In the genomic region with DNA sequence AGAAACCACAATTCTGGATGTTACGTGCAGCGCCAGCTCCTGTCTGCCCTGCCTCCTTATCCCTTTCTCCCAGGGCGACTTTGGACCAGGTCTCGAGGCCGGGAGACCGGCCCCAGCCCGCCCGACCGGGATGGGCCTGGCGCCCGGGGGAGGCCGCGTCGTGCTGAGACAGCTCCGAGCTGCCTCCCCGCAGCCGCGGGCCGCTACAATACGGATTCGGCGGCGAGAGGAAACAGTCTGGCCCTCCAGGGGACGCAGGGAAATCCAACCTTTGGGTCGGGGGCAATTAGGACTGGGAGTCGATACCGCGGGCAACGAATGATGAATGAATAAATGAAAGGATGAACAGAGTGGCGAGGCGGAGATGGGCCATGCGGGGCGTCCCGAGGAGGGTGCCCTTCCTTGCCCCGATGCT, we compare ENCODE assay signal across 10 cellular contexts. TPM values are rescaled to one million over a fixed set of nuclear protein-coding genes. Genes with fewer than 3 reads are reported as not detected.
DNase-seq lines count a peak whose midpoint lies in the region; ATAC-seq, FAIRE-seq and TF ChIP-seq lines count a peak whose summit lies in the region.
"Had no signal": no experiment of that assay in that cellular context is flagged by ENCODE, and none has a peak within 500 bp of the region (broad histone marks: within the 10 kb centered on the region; RNA-seq: fewer than 3 reads in every experiment).

No MANE protein-coding gene starts in this region.

- peak; percentile 53 for DNase-seq in GM23338 (ENCODE audit: low spot score)
- DNase-seq in astrocyte (ENCODE audit: low read depth), result no peak
- no peak for DNase-seq in kidney glomerular epithelial cell (lab: John Stamatoyannopoulos, UW)
- no peak for DNase-seq in NCI-H1436 treated with DMSO at 0.1 percent for 48 hours (lab: John Stamatoyannopoulos, UW)
- DNase-seq in activated CD4-positive, alpha-beta memory T cell treated with anti-CD3 and anti-CD28 coated beads for 36 hours, result no peak
- no peak for DNase-seq in central memory CD4-positive, alpha-beta T cell

- no peak for FAIRE-seq in astrocyte (lab: Jason Lieb, UNC)

- peak overlapping the region; percentile 95 for H3K4me2 ChIP-seq in GM23338
- peak overlapping the region; percentile 81 for H3K4me2 ChIP-seq in astrocyte (ENCODE audit: low read length)

- H4K20me1 ChIP-seq in GM23338 (replicated peaks; ENCODE audit: insufficient read depth), result peaks cover 30% of the 10 kb centered on the region
- peaks cover 52% of the 10 kb centered on the region for H4K20me1 ChIP-seq in astrocyte (ENCODE audit: insufficient read depth, low read length)

- H3K4me3 ChIP-seq in GM23338 (peak overlapping the region; percentile 78), astrocyte (ENCODE audit: insufficient read depth, low read depth, low read length) (no peak overlapping the region), iPS-20b (ENCODE audit: low read length) (peak overlapping the region; percentile 79), skin epidermis (peak overlapping the region; percentile 24 to 61 (median 37))

- H3K4me3 Mint-ChIP-seq in GM23338, result peak overlapping the region; percentile 85
- no peak overlapping the region for H3K4me3 Mint-ChIP-seq in astrocyte (ENCODE audit: unreplicated experiment)
- no peak overlapping the region for H3K4me3 Mint-ChIP-seq in activated CD4-positive, alpha-beta memory T cell treated with anti-CD3 and anti-CD28 coated beads for 36 hours

- H2AFZ ChIP-seq in GM23338 (peak overlapping the region; percentile 96), astrocyte (ENCODE audit: low read depth, low read length) (peak overlapping the region; percentile 34)

- H3F3A ChIP-seq in GM23338 (replicated peaks; ENCODE audit: low read depth), result peaks cover 51% of the 10 kb centered on the region

- H3K4me1 Mint-ChIP-seq in GM23338, result peaks cover 25% of the 10 kb centered on the region
- peaks cover 13% of the 10 kb centered on the region for H3K4me1 Mint-ChIP-seq in astrocyte (ENCODE audit: low read depth, unreplicated experiment)
- peaks cover 15% of the 10 kb centered on the region for H3K4me1 Mint-ChIP-seq in activated CD4-positive, alpha-beta memory T cell treated with anti-CD3 and anti-CD28 coated beads for 36 hours (ENCODE audit: low read depth)

- H3K36me3 Mint-ChIP-seq in GM23338 (ENCODE audit: low read depth) (peaks cover 41% of the 10 kb centered on the region), astrocyte (ENCODE audit: low read depth, unreplicated experiment) (peaks cover 13% of the 10 kb centered on the region)
- peaks cover 37% of the 10 kb centered on the region for H3K36me3 Mint-ChIP-seq in activated CD4-positive, alpha-beta memory T cell treated with anti-CD3 and anti-CD28 coated beads for 36 hours

- H3K27me3 ChIP-seq in GM23338 (ENCODE audit: insufficient read depth) (peaks cover 21% of the 10 kb centered on the region), astrocyte (ENCODE audit: insufficient read depth, low read length) (no peaks in the 10 kb centered on the region), iPS-20b (ENCODE audit: insufficient read depth, low read length) (peaks cover 36% of the 10 kb centered on the region)

- H3K27ac ChIP-seq in GM23338 (ENCODE audit: low read depth), result no peak overlapping the region
- H3K27ac ChIP-seq in astrocyte (ENCODE audit: low read depth, low read length), result no peak overlapping the region
- H3K27ac ChIP-seq in iPS-20b (ENCODE audit: low read length), result no peak overlapping the region
- H3K27ac ChIP-seq in skin epidermis, result peak overlapping the region in 9 of 21 experiments; percentile 18 to 69 (median 48)

- TF ChIP-seq CTCF in GM23338 (conservative IDR thresholded peaks at IDR 0.05; ENCODE audit: low read depth in 2 of 2) (no peak), astrocyte (IDR thresholded peaks at IDR 0.05; ENCODE audit: insufficient read depth, low read depth, low read length) (no peak)

- no peak overlapping the region for H3K27ac Mint-ChIP-seq in GM23338
- H3K27ac Mint-ChIP-seq in astrocyte (ENCODE audit: unreplicated experiment), result no peak overlapping the region
- H3K27ac Mint-ChIP-seq in activated CD4-positive, alpha-beta memory T cell treated with anti-CD3 and anti-CD28 coated beads for 36 hours, result no peak overlapping the region
- H3K27ac Mint-ChIP-seq: IgD-negative memory B cell; T-helper 1 cell treated with Interleukin-12 subunit alpha and Interleukin-12 subunit beta and Interleukin-4 antibody, amounts not matched to agents 30 μg/mL and 1 μg/mL, for 36 hours had no signal

- intact Hi-C loops in activated CD4-positive, alpha-beta memory T cell treated with anti-CD3 and anti-CD28 coated beads for 36 hours (cut with micrococcal nuclease), result no loop called here

- POLR2A ChIA-PET in activated CD4-positive, alpha-beta memory T cell treated with anti-CD3 and anti-CD28 coated beads for 36 hours (lab: Charles Lee), result interaction anchor here (0.5 to 1.2 kb wide), 2 partner anchors 9 to 20 kb away, joined by 3 read pairs; no protein-coding TSS in a partner anchor

- no peaks in the 10 kb centered on the region for H3K9me2 ChIP-seq in GM23338 (ENCODE audit: insufficient read depth)

- peak; percentile 33 for ATAC-seq in GM23338

- CTCF ChIA-PET in activated CD4-positive, alpha-beta memory T cell treated with anti-CD3 and anti-CD28 coated beads for 36 hours (lab: Charles Lee), result interaction anchor here (5.1 kb wide), 1 partner anchor 27 kb away, joined by 65 read pairs; no protein-coding TSS in a partner anchor

- H3K36me3 ChIP-seq in GM23338 (ENCODE audit: insufficient read depth), result peaks cover 21% of the 10 kb centered on the region
- peaks cover 37% of the 10 kb centered on the region for H3K36me3 ChIP-seq in astrocyte (ENCODE audit: insufficient read depth, low read length)
- peaks cover 37% of the 10 kb centered on the region for H3K36me3 ChIP-seq in iPS-20b (ENCODE audit: insufficient read depth, low read depth, low read length)

- H3K27me3 Mint-ChIP-seq in GM23338 (ENCODE audit: insufficient read depth, low read depth, poor library complexity) (peaks cover 48% of the 10 kb centered on the region), astrocyte (ENCODE audit: low read depth, unreplicated experiment) (no peaks in the 10 kb centered on the region)
- peaks cover 11% of the 10 kb centered on the region for H3K27me3 Mint-ChIP-seq in activated CD4-positive, alpha-beta memory T cell treated with anti-CD3 and anti-CD28 coated beads for 36 hours

- H3K9ac ChIP-seq in astrocyte (ENCODE audit: low read length), result no peak overlapping the region
- no peak overlapping the region for H3K9ac ChIP-seq in iPS-20b (ENCODE audit: low read depth, low read length)

- peaks cover 15% of the 10 kb centered on the region; the same call in 1 of the 2 replicates for H3K4me1 ChIP-seq in GM23338 (ENCODE audit: insufficient read depth)
- H3K4me1 ChIP-seq in astrocyte (ENCODE audit: insufficient read depth, low read length), result peaks cover 7% of the 10 kb centered on the region
- H3K4me1 ChIP-seq in iPS-20b (ENCODE audit: insufficient read depth, low read length), result no peaks in the 10 kb centered on the region; the same call in 1 of the 2 replicates

- H3K9me3 Mint-ChIP-seq in GM23338 (peaks cover 3% of the 10 kb centered on the region; the same call in 1 of the 3 replicates), astrocyte (ENCODE audit: unreplicated experiment) (no peaks in the 10 kb centered on the region)
- no peaks in the 10 kb centered on the region for H3K9me3 Mint-ChIP-seq in activated CD4-positive, alpha-beta memory T cell treated with anti-CD3 and anti-CD28 coated beads for 36 hours
- H3K9me3 Mint-ChIP-seq: IgD-negative memory B cell; T-helper 1 cell treated with Interleukin-12 subunit alpha and Interleukin-12 subunit beta and Interleukin-4 antibody, amounts not matched to agents 30 μg/mL and 1 μg/mL, for 36 hours had no signal

- H3K79me2 ChIP-seq in GM23338 (replicated peaks; ENCODE audit: insufficient read depth) (no peaks in the 10 kb centered on the region), astrocyte (ENCODE audit: insufficient read depth, low read length) (peaks cover 8% of the 10 kb centered on the region)

- H3K9me3 ChIP-seq in astrocyte (ENCODE audit: insufficient read depth, low read depth, low read length) (no peaks in the 10 kb centered on the region), iPS-20b (ENCODE audit: insufficient read depth, low read depth, low read length) (no peaks in the 10 kb centered on the region)

TF ChIP-seq in GM23338, 12 proteins besides CTCF, POLR2A, EP300 and RAD21 (continues in another document):
- TF ChIP-seq, protein P1, sequence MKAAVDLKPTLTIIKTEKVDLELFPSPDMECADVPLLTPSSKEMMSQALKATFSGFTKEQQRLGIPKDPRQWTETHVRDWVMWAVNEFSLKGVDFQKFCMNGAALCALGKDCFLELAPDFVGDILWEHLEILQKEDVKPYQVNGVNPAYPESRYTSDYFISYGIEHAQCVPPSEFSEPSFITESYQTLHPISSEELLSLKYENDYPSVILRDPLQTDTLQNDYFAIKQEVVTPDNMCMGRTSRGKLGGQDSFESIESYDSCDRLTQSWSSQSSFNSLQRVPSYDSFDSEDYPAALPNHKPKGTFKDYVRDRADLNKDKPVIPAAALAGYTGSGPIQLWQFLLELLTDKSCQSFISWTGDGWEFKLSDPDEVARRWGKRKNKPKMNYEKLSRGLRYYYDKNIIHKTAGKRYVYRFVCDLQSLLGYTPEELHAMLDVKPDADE (IDR thresholded peaks at IDR 0.05), result no peak
- TF ChIP-seq POLR2AphosphoS5 (IDR thresholded peaks at IDR 0.05; ENCODE audit: low read depth) (no peak), ZNF331 (CRISPR knock-in tag; IDR thresholded peaks at IDR 0.05; ENCODE audit: low read depth) (no peak), JUNB (IDR thresholded peaks at IDR 0.05; ENCODE audit: unreplicated experiment) (no peak), EZH2phosphoT487 (IDR thresholded peaks at IDR 0.05; ENCODE audit: unreplicated experiment) (no peak), EZH2 (IDR thresholded peaks at IDR 0.05; ENCODE audit: low read depth, unreplicated experiment) (no peak), NANOG (IDR thresholded peaks at IDR 0.05; ENCODE audit: borderline replicate concordance) (no peak)

RNA-seq across cellular contexts. Expression of gene GRAMD2A, which starts 0.5 kb away (rescaled TPM):
- 2.8 and 3.3 TPM in 2 replicates for total RNA-seq in GM23338 (2014; rRNA removed; shearing (Covaris generic))
- polyA plus RNA-seq in GM23338 (2016; fragmentation: Nextera tagmentation; extraction: Ambion mirVana), result 0.70 and 0.71 TPM in 2 replicates
- 0.68 and 0.77 TPM in 2 replicates for total RNA-seq in astrocyte
- not detected for total RNA-seq in activated CD4-positive, alpha-beta memory T cell treated with anti-CD3 and anti-CD28 coated beads for 36 hours
- polyA plus RNA-seq: IgD-negative memory B cell had no signal

RNA-seq across cellular contexts. Expression of gene PKM, which starts 33.9 kb away (rescaled TPM):
- 1,067 and 1,137 TPM in 2 replicates for total RNA-seq in GM23338 (2014; rRNA removed; shearing (Covaris generic))
- polyA plus RNA-seq in GM23338 (2016; fragmentation: Nextera tagmentation; extraction: Ambion mirVana), result 432 and 445 TPM in 2 replicates
- 2,189 and 2,288 TPM in 2 replicates for total RNA-seq in astrocyte
- total RNA-seq in activated CD4-positive, alpha-beta memory T cell treated with anti-CD3 and anti-CD28 coated beads for 36 hours, result 1,000 to 10,000 TPM; 2,032 to 2,053 TPM
